Comparison of ENCODE assay signal across 21 cellular contexts in the genomic region with DNA sequence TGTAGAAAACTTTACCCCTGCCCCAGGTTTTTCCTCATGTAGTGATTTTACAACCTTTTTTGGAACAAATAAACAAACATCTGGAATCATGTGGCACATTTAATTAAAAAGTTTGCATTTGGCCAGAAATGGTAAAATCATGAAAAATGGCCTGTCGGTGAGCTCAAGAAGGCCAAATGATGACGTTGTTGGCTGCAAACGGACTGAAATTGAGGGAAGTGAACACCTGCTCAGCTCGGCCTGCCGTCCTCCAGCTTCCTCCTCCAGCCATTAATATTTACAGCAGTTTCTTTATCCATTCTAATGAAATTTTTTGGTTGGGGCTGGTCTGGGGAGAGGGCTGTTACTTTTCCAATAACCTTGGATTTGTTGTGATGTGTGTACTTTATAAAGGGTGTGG.
DNase-seq lines count a peak whose midpoint lies in the region; ATAC-seq, FAIRE-seq and TF ChIP-seq lines count a peak whose summit lies in the region.
"Had no signal": no experiment of that assay in that cellular context is flagged by ENCODE, and none has a peak within 500 bp of the region (broad histone marks: within the 10 kb centered on the region; RNA-seq: fewer than 3 reads in every experiment).

No MANE protein-coding gene starts in this region.

- H3K36me3 ChIP-seq in mesenchymal stem cell (ENCODE audit: control insufficient read depth in 1 of 2, insufficient read depth in 2 of 2, low read depth in 1 of 2, low read length in 2 of 2) (no peaks in the 10 kb centered on the region), pancreas (no peaks in the 10 kb centered on the region), upper lobe of right lung (no peaks in the 10 kb centered on the region)

- no peak overlapping the region for H3K4ac ChIP-seq in mesenchymal stem cell (ENCODE audit: low read depth in 1 of 2, low read length in 2 of 2)

- H3K4me1 ChIP-seq in mesenchymal stem cell (ENCODE audit: control insufficient read depth, insufficient read depth, low read depth, low read length) = peaks cover 2% of the 10 kb centered on the region
- peaks cover 0 to 4% (median 0%) of the 10 kb centered on the region in 3 donors for H3K4me1 ChIP-seq in pancreas
- peaks cover 7% of the 10 kb centered on the region for H3K4me1 ChIP-seq in upper lobe of right lung

- no peak overlapping the region for H2AFZ ChIP-seq in mesenchymal stem cell (ENCODE audit: low read depth, low read length)
- H2AFZ ChIP-seq: PC-9 had no signal

- H2AK5ac ChIP-seq in mesenchymal stem cell (ENCODE audit: low read length, severe bottlenecking) = no peak overlapping the region

- peaks cover 25% of the 10 kb centered on the region for H3K4me1 Mint-ChIP-seq in mesothelial cell of epicardium

- no peak overlapping the region for H3K23ac ChIP-seq in mesenchymal stem cell (ENCODE audit: low read length in 2 of 2)

- intact Hi-C loops in pancreas (cut with DNase I) (no loop called here), upper lobe of right lung (cut with DNase I) (no loop called here)

- 94% methylated on average over 3 of the region's 5 CpGs for WGBS in mesenchymal stem cell
- 56 to 64% methylated on average over 5 of the region's 5 CpGs for WGBS in pancreas, 2 donors

- no peak overlapping the region for H3K14ac ChIP-seq in mesenchymal stem cell (ENCODE audit: low read length in 2 of 2)

- H3K27me3 Mint-ChIP-seq in mesothelial cell of epicardium (ENCODE audit: low read depth) = no peaks in the 10 kb centered on the region

- TF ChIP-seq CTCF in pancreas (IDR thresholded peaks at IDR 0.05) = no peak
- no peak for TF ChIP-seq CTCF in mesothelial cell of epicardium (IDR thresholded peaks at IDR 0.05; ENCODE audit: unreplicated experiment)
- no peak for TF ChIP-seq CTCF in upper lobe of right lung (IDR thresholded peaks at IDR 0.05)

- H3K36me3 Mint-ChIP-seq in mesothelial cell of epicardium = no peaks in the 10 kb centered on the region

- no peak for FAIRE-seq in pancreas (lab: Jason Lieb, UNC)

- H3K4me3 Mint-ChIP-seq in mesothelial cell of epicardium = no peak overlapping the region
- H3K4me3 Mint-ChIP-seq: HFFc6 had no signal

- H3K27ac ChIP-seq in mesenchymal stem cell (ENCODE audit: low read length, poor library complexity, severe bottlenecking) (no peak overlapping the region), pancreas (no peak overlapping the region), upper lobe of right lung (no peak overlapping the region)
- H3K27ac ChIP-seq: 22Rv1, C4-2B, PC-9, RWPE1 had no signal

- H2BK5ac ChIP-seq in mesenchymal stem cell (ENCODE audit: low read depth, low read length, poor library complexity, severe bottlenecking) = no peak overlapping the region

- no peaks in the 10 kb centered on the region for H3K79me1 ChIP-seq in mesenchymal stem cell (replicated peaks; ENCODE audit: low read length, poor library complexity, severe bottlenecking)

- peak overlapping the region; percentile 22 for H2BK120ac ChIP-seq in mesenchymal stem cell (ENCODE audit: low read depth, low read length)

- H3K18ac ChIP-seq in mesenchymal stem cell (ENCODE audit: low read depth in 1 of 2, low read length in 2 of 2) = peak overlapping the region in 1 of 2 experiments; percentile 79

- H2BK12ac ChIP-seq in mesenchymal stem cell (ENCODE audit: low read length in 2 of 2) = peak overlapping the region in 1 of 2 experiments; percentile 81

- H2BK15ac ChIP-seq in mesenchymal stem cell (ENCODE audit: low read depth, poor library complexity, severe bottlenecking) = no peak overlapping the region

- H3K27ac Mint-ChIP-seq in mesothelial cell of epicardium = no peak overlapping the region
- H3K27ac Mint-ChIP-seq: HFFc6 had no signal

- H3K4me3 ChIP-seq in mesenchymal stem cell (ENCODE audit: insufficient read depth in 1 of 2, low read depth in 1 of 2, low read length in 2 of 2) = no peak overlapping the region
- H3K4me3 ChIP-seq in pancreas = no peak overlapping the region
- no peak overlapping the region for H3K4me3 ChIP-seq in upper lobe of right lung
- H3K4me3 ChIP-seq: PC-9 had no signal

- H4K8ac ChIP-seq in mesenchymal stem cell (ENCODE audit: low read length) = no peak overlapping the region

- H3K27me3 ChIP-seq in mesenchymal stem cell (ENCODE audit: control insufficient read depth in 1 of 2, insufficient read depth in 1 of 2, low read length in 2 of 2) (no peaks in the 10 kb centered on the region), pancreas (no peaks in the 10 kb centered on the region), upper lobe of right lung (no peaks in the 10 kb centered on the region)

- H3K9me3 Mint-ChIP-seq in mesothelial cell of epicardium = peaks cover 6% of the 10 kb centered on the region
- H3K9me3 Mint-ChIP-seq: HFFc6 had no signal

- H3K9ac ChIP-seq in mesenchymal stem cell (ENCODE audit: low read length) = no peak overlapping the region

- no peak overlapping the region for H3K4me2 ChIP-seq in mesenchymal stem cell (ENCODE audit: low read length, poor library complexity, severe bottlenecking)
- H3K4me2 ChIP-seq: PC-9 had no signal

- no peak overlapping the region for H4K91ac ChIP-seq in mesenchymal stem cell (ENCODE audit: low read length)

- H3K9me3 ChIP-seq in mesenchymal stem cell (ENCODE audit: control insufficient read depth, low read length) = no peaks in the 10 kb centered on the region
- no peaks in the 10 kb centered on the region for H3K9me3 ChIP-seq in pancreas
- H3K9me3 ChIP-seq in upper lobe of right lung = no peaks in the 10 kb centered on the region

- ATAC-seq in pancreas = peak in 3 of 4 donors; percentile 36 to 53 (median 44)
- no peak for ATAC-seq in upper lobe of right lung

- peak; percentile 21 for DNase-seq in DMS 273 (lab: John Stamatoyannopoulos, UW; ENCODE audit: unreplicated experiment)
- no peak for DNase-seq in DMS 273 treated with DMSO at 0.1 percent for 48 hours (lab: John Stamatoyannopoulos, UW)
- DNase-seq in mesenchymal stem cell = no peak
- DNase-seq in pancreas = peak in 3 of 6 donors; percentile 14 to 22 (median 20)
- no peak for DNase-seq in mesothelial cell of epicardium (ENCODE audit: low spot score in 2 of 2, unreplicated experiment in 2 of 2)
- DNase-seq in activated naive CD4-positive, alpha-beta T cell (lab: John Stamatoyannopoulos, UW) = no peak
- no peak for DNase-seq in upper lobe of right lung
- no peak for DNase-seq in EL
- DNase-seq: AML-193, DND-41, GDM1, H7, HFFc6, KBM-7, NCI-H1105, NCI-H2081 treated with DMSO at 0.1 percent for 48 hours, NCI-H526, PC-9 had no signal
